12 cellular contexts compared by ENCODE assay signal in the genomic region with DNA sequence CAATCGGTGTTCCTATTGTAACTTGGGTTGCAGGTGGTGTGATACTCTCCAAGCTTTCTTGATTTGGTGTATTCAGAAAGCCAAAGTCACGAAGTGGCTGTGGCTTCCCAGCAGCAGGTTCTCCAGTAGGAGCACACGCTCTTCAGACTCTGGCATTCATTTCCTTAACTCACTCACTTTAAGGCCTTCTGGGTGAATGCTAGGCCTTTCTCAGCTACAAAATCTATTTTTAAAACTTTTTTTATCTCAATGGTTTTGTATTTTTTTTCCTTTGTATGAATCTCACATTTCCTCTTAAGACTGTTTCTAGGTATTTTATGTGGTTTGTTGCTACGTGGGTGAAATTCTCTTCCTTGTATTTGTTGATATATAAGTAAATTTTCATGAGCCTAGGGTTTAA. TPM values are rescaled to one million over a fixed set of nuclear protein-coding genes. Genes with fewer than 3 reads are reported as not detected.
A peak's percentile ranks its signal among the peaks of the same experiment; 100 is the strongest.
DNase-seq lines count a peak whose midpoint lies in the region; ATAC-seq lines count a peak whose summit lies in the region.
"Had no signal": no experiment of that assay in that cellular context is flagged by ENCODE, and none has a peak within 500 bp of the region (broad histone marks: within the 10 kb centered on the region; RNA-seq: fewer than 3 reads in every experiment).

No MANE protein-coding gene starts in this region.

- ATAC-seq in natural killer cell treated with Interleukin-12 subunit alpha and Interleukin-12 subunit beta and Interleukin-15 and Interleukin-18, amount 100 ng/mL, for 72 hours: no peak
- no peak for ATAC-seq in HG03439 (IDR thresholded peaks at IDR 0.05; ENCODE audit: unreplicated experiment)
- ATAC-seq: left cardiac atrium; stimulated activated memory B cell treated with anti-CD40 and anti-IgM and Interleukin-4, amounts not matched to agents 10 μg/mL and 1 μg/mL and 100 μg/mL, for 72 hours had no signal

- peak overlapping the region in 1 of 2 donors; percentile 65 for H3K27ac Mint-ChIP-seq in natural killer cell treated with Interleukin-12 subunit alpha and Interleukin-12 subunit beta and Interleukin-15 and Interleukin-18, amount 100 ng/mL, for 72 hours
- H3K27ac Mint-ChIP-seq: stimulated activated memory B cell treated with anti-CD40 and anti-IgM and Interleukin-4, amounts not matched to agents 10 μg/mL and 1 μg/mL and 100 μg/mL, for 72 hours had no signal

- peak overlapping the region; percentile 29 for H3K9ac ChIP-seq in adipocyte (ENCODE audit: low read length)

- H3K4me1 ChIP-seq in adipocyte (ENCODE audit: control insufficient read depth, insufficient read depth, low read length): no peaks in the 10 kb centered on the region

- peaks cover 5 to 7% of the 10 kb centered on the region in 2 donors for H3K4me1 Mint-ChIP-seq in natural killer cell treated with Interleukin-12 subunit alpha and Interleukin-12 subunit beta and Interleukin-15 and Interleukin-18, amount 100 ng/mL, for 72 hours (ENCODE audit: low read depth in 2 of 2)

- H3K9me3 ChIP-seq in adipocyte (ENCODE audit: control insufficient read depth, low read length): no peaks in the 10 kb centered on the region

- H3K4me3 ChIP-seq in H7 (ENCODE audit: insufficient read depth, low read depth, low read length): no peak overlapping the region
- H3K4me3 ChIP-seq in adipocyte (ENCODE audit: low read length): no peak overlapping the region

- no peaks in the 10 kb centered on the region for H3K27me3 Mint-ChIP-seq in natural killer cell treated with Interleukin-12 subunit alpha and Interleukin-12 subunit beta and Interleukin-15 and Interleukin-18, amount 100 ng/mL, for 72 hours
- H3K27me3 Mint-ChIP-seq: stimulated activated memory B cell treated with anti-CD40 and anti-IgM and Interleukin-4, amounts not matched to agents 10 μg/mL and 1 μg/mL and 100 μg/mL, for 72 hours had no signal

- H3K9me3 Mint-ChIP-seq in natural killer cell treated with Interleukin-12 subunit alpha and Interleukin-12 subunit beta and Interleukin-15 and Interleukin-18, amount 100 ng/mL, for 72 hours: no peaks in the 10 kb centered on the region
- H3K9me3 Mint-ChIP-seq: stimulated activated memory B cell treated with anti-CD40 and anti-IgM and Interleukin-4, amounts not matched to agents 10 μg/mL and 1 μg/mL and 100 μg/mL, for 72 hours had no signal

- H3K36me3 ChIP-seq in H7 (replicated peaks; ENCODE audit: control insufficient read depth, insufficient read depth, low read length): no peaks in the 10 kb centered on the region
- H3K36me3 ChIP-seq in adipocyte (ENCODE audit: control insufficient read depth, insufficient read depth, low read length, severe bottlenecking): no peaks in the 10 kb centered on the region

- peak; percentile 64 for DNase-seq in DMS53 treated with DMSO at 0.1 percent for 48 hours (lab: John Stamatoyannopoulos, UW; ENCODE audit: unreplicated experiment)
- peak; percentile 21 for DNase-seq in H7
- no peak for DNase-seq in adipocyte (ENCODE audit: low read depth)
- DNase-seq in natural killer cell treated with Interleukin-12 subunit alpha and Interleukin-12 subunit beta and Interleukin-15 and Interleukin-18, amount 100 ng/mL, for 72 hours (ENCODE audit: low spot score): no peak
- DNase-seq in RPMI8226: no peak
- no peak for DNase-seq in hepatic stellate cell (ENCODE audit: low spot score)
- DNase-seq: cortex of kidney; left cardiac atrium; NCI-H446; stimulated activated CD4-positive, alpha-beta T cell treated with anti-CD3 and anti-CD28 coated beads, Interleukin-2, amount 100 ng/mL, for 24 hours had no signal

- peak overlapping the region; percentile 3 for H3K4me3 Mint-ChIP-seq in natural killer cell treated with Interleukin-12 subunit alpha and Interleukin-12 subunit beta and Interleukin-15 and Interleukin-18, amount 100 ng/mL, for 72 hours
- H3K4me3 Mint-ChIP-seq: stimulated activated memory B cell treated with anti-CD40 and anti-IgM and Interleukin-4, amounts not matched to agents 10 μg/mL and 1 μg/mL and 100 μg/mL, for 72 hours had no signal

- H3K36me3 Mint-ChIP-seq in natural killer cell treated with Interleukin-12 subunit alpha and Interleukin-12 subunit beta and Interleukin-15 and Interleukin-18, amount 100 ng/mL, for 72 hours: no peaks in the 10 kb centered on the region
- H3K36me3 Mint-ChIP-seq: stimulated activated memory B cell treated with anti-CD40 and anti-IgM and Interleukin-4, amounts not matched to agents 10 μg/mL and 1 μg/mL and 100 μg/mL, for 72 hours had no signal

- H3K27me3 ChIP-seq in H7 (ENCODE audit: control insufficient read depth, insufficient read depth, low read length): no peaks in the 10 kb centered on the region
- H3K27me3 ChIP-seq in adipocyte (replicated peaks; ENCODE audit: control insufficient read depth, insufficient read depth, low read length): no peaks in the 10 kb centered on the region

RNA-seq across cellular contexts. Expression of gene PKN2, which starts 22.9 kb away (rescaled TPM):
- total RNA-seq in H7 (2014; rRNA removed; shearing (Covaris generic)): 22.8 and 42.5 TPM in 2 replicates
- total RNA-seq in natural killer cell treated with Interleukin-12 subunit alpha and Interleukin-12 subunit beta and Interleukin-15 and Interleukin-18, amount 100 ng/mL, for 72 hours: 10 to 100 TPM; 29.2 to 43.7 TPM

Comparison
In these comparisons a context has a peak if more than half of its experiments do, and no peak if none do; other contexts are left out.
1. DNase-seq: peak in DMS53 treated with DMSO at 0.1 percent for 48 hours (single experiment) and H7 (single experiment); none in adipocyte (single experiment), natural killer cell treated with Interleukin-12 subunit alpha and Interleukin-12 subunit beta and Interleukin-15 and Interleukin-18, amount 100 ng/mL, for 72 hours (single experiment), RPMI8226 (single experiment) and hepatic stellate cell (single experiment).